ENCODE assay signal across 8 cellular contexts in genomic region chr4:16001484-16001858, GRCh38. TPM values are rescaled to one million over a fixed set of nuclear protein-coding genes. Genes with fewer than 3 reads are reported as not detected.
DNase-seq lines count a peak whose midpoint lies in the region; ATAC-seq, FAIRE-seq and TF ChIP-seq lines count a peak whose summit lies in the region.

No MANE protein-coding gene starts in this region.

- H3K36me3 ChIP-seq in endothelial cell of umbilical vein (ENCODE audit: control insufficient read depth in 2 of 2, extremely low read depth in 1 of 2, insufficient read depth in 2 of 2, low read length in 2 of 2) (no peaks in the 10 kb centered on the region), mucosa of descending colon (ENCODE audit: low read depth) (no peaks in the 10 kb centered on the region)

- H3K4me1 ChIP-seq in endothelial cell of umbilical vein (ENCODE audit: control insufficient read depth, extremely low read depth, insufficient read depth, low read length) (no peaks in the 10 kb centered on the region), mucosa of descending colon (ENCODE audit: low read depth) (no peaks in the 10 kb centered on the region)

- H2AFZ ChIP-seq in endothelial cell of umbilical vein (ENCODE audit: low read depth, low read length), result no peak overlapping the region

- H3K27me3 ChIP-seq in CD4-positive, alpha-beta T cell (ENCODE audit: control insufficient read depth, insufficient read depth, low read length), result peaks cover 7% of the 10 kb centered on the region
- peaks cover 6% of the 10 kb centered on the region in 2 experiments for H3K27me3 ChIP-seq in endothelial cell of umbilical vein (ENCODE audit: control insufficient read depth in 2 of 2, insufficient read depth in 2 of 2, low read length in 2 of 2)

- no peak overlapping the region for H3K9ac ChIP-seq in endothelial cell of umbilical vein (replicated peaks; ENCODE audit: extremely low read depth, insufficient read depth, low read length)

- no peaks in the 10 kb centered on the region for H3K79me2 ChIP-seq in endothelial cell of umbilical vein (ENCODE audit: control insufficient read depth, insufficient read depth, low read length)

- TF ChIP-seq CTCF in CD4-positive, alpha-beta T cell (IDR thresholded peaks at IDR 0.05), result peak; percentile 69
- TF ChIP-seq CTCF in endothelial cell of umbilical vein (IDR thresholded peaks at IDR 0.05; ENCODE audit: extremely low read depth in 1 of 2, insufficient read depth in 1 of 2, low read depth in 1 of 2, low read length in 2 of 2) (peak; percentile 78 to 85), mucosa of descending colon (IDR thresholded peaks at IDR 0.05) (peak; percentile 66)

- H3K4me2 ChIP-seq in endothelial cell of umbilical vein (ENCODE audit: insufficient read depth, low read length), result no peak overlapping the region

- FAIRE-seq in endothelial cell of umbilical vein (lab: Jason Lieb, UNC), result peak; percentile 88

- no peaks in the 10 kb centered on the region for H3K36me3 Mint-ChIP-seq in CD4-positive, alpha-beta T cell (ENCODE audit: low read depth)
- H3K36me3 Mint-ChIP-seq in stimulated activated memory B cell treated with anti-CD40 and anti-IgM and Interleukin-4, amounts not matched to agents 10 μg/mL and 1 μg/mL and 100 μg/mL, for 72 hours, result no peaks in the 10 kb centered on the region

- H3K27me3 Mint-ChIP-seq in CD4-positive, alpha-beta T cell, result no peaks in the 10 kb centered on the region
- no peaks in the 10 kb centered on the region for H3K27me3 Mint-ChIP-seq in stimulated activated memory B cell treated with anti-CD40 and anti-IgM and Interleukin-4, amounts not matched to agents 10 μg/mL and 1 μg/mL and 100 μg/mL, for 72 hours

- H3K27ac Mint-ChIP-seq in CD4-positive, alpha-beta T cell, result no peak overlapping the region
- H3K27ac Mint-ChIP-seq in stimulated activated memory B cell treated with anti-CD40 and anti-IgM and Interleukin-4, amounts not matched to agents 10 μg/mL and 1 μg/mL and 100 μg/mL, for 72 hours, result no peak overlapping the region

- no TSS peak for BruUV-seq in endothelial cell of umbilical vein (replicated peaks; lab: Mats Ljungman, UMichigan)

- CTCF ChIA-PET in CD4-positive, alpha-beta T cell (lab: Charles Lee), result interaction anchor here (1.6 to 2.1 kb wide), 2 partner anchors 119 to 196 kb away, joined by 5 to 8 read pairs; no protein-coding TSS in a partner anchor
- CTCF ChIA-PET in endothelial cell of umbilical vein (lab: Charles Lee), result interaction anchor here (0.8 to 4.5 kb wide), 23 partner anchors 9 to 1471 kb away, joined by 3 to 93 read pairs (median 5); partner anchors contain the start of genes CC2D2A and FGFBP2

- no peak overlapping the region for H3K4me3 Mint-ChIP-seq in CD4-positive, alpha-beta T cell
- H3K4me3 Mint-ChIP-seq in stimulated activated memory B cell treated with anti-CD40 and anti-IgM and Interleukin-4, amounts not matched to agents 10 μg/mL and 1 μg/mL and 100 μg/mL, for 72 hours, result no peak overlapping the region

- peak in 9 of 10 experiments; percentile 10 to 38 (median 15) for DNase-seq in CD4-positive, alpha-beta T cell
- DNase-seq in NCI-H510A (lab: John Stamatoyannopoulos, UW) (peak; percentile 13), endothelial cell of umbilical vein (ENCODE audit: low read depth, low spot score) (peak; percentile 73), mucosa of descending colon (peak in 2 of 3 donors; percentile 42 to 60)
- DNase-seq in activated CD4-positive, alpha-beta T cell treated with anti-CD3 and anti-CD28 coated beads, Interleukin-2, amount 50 U/mL, for 4 hours, result peak; percentile 9 to 18

- H3K4me3 ChIP-seq in endothelial cell of umbilical vein (replicated peaks in 1 of 3; ENCODE audit: insufficient read depth in 1 of 3, low read depth in 1 of 3, low read length in 3 of 3), result no peak overlapping the region
- no peak overlapping the region for H3K4me3 ChIP-seq in mucosa of descending colon

- peak; percentile 86 for ATAC-seq in CD4-positive, alpha-beta T cell (ENCODE audit: poor library complexity)
- ATAC-seq in GM19023 (IDR thresholded peaks at IDR 0.05; ENCODE audit: unreplicated experiment) (peak; percentile 99), HG03135 (IDR thresholded peaks at IDR 0.05; ENCODE audit: unreplicated experiment) (peak; percentile 96), mucosa of descending colon (peak; percentile 98)
- ATAC-seq in stimulated activated memory B cell treated with anti-CD40 and anti-IgM and Interleukin-4, amounts not matched to agents 10 μg/mL and 1 μg/mL and 100 μg/mL, for 72 hours, result peak; percentile 85

- dilution Hi-C loops in endothelial cell of umbilical vein (cut with MboI; ENCODE audit: extremely low pct_ligation_motif_present, low sequenced_read_pairs), result no loop called here

- TF ChIP-seq POLR2A in endothelial cell of umbilical vein (IDR thresholded peaks at IDR 0.05; ENCODE audit: low read depth, low read length), result no peak

- no peaks in the 10 kb centered on the region for H3K4me1 Mint-ChIP-seq in CD4-positive, alpha-beta T cell (ENCODE audit: low read depth)
- H3K4me1 Mint-ChIP-seq in stimulated activated memory B cell treated with anti-CD40 and anti-IgM and Interleukin-4, amounts not matched to agents 10 μg/mL and 1 μg/mL and 100 μg/mL, for 72 hours, result no peaks in the 10 kb centered on the region

- no peak overlapping the region for H3K27ac ChIP-seq in CD4-positive, alpha-beta T cell (ENCODE audit: low read depth, low read length)
- no peak overlapping the region for H3K27ac ChIP-seq in endothelial cell of umbilical vein (ENCODE audit: insufficient read depth, low read depth, low read length)

- H3K9me3 ChIP-seq in CD4-positive, alpha-beta T cell (ENCODE audit: control insufficient read depth, low read length), result no peaks in the 10 kb centered on the region
- H3K9me3 ChIP-seq in endothelial cell of umbilical vein (replicated peaks; ENCODE audit: control insufficient read depth, insufficient read depth, low read length) (no peaks in the 10 kb centered on the region), mucosa of descending colon (no peaks in the 10 kb centered on the region)

- no peaks in the 10 kb centered on the region for H3K9me1 ChIP-seq in endothelial cell of umbilical vein (replicated peaks; ENCODE audit: control insufficient read depth, extremely low read depth, insufficient read depth, low read length)

- no peaks in the 10 kb centered on the region for H4K20me1 ChIP-seq in endothelial cell of umbilical vein (replicated peaks; ENCODE audit: control insufficient read depth, extremely low read depth, insufficient read depth, low read length)

- no peaks in the 10 kb centered on the region for H3K9me3 Mint-ChIP-seq in CD4-positive, alpha-beta T cell
- H3K9me3 Mint-ChIP-seq in stimulated activated memory B cell treated with anti-CD40 and anti-IgM and Interleukin-4, amounts not matched to agents 10 μg/mL and 1 μg/mL and 100 μg/mL, for 72 hours, result no peaks in the 10 kb centered on the region

- POLR2A ChIA-PET in CD4-positive, alpha-beta T cell (lab: Charles Lee), result no interaction called here
- POLR2A ChIA-PET in endothelial cell of umbilical vein (lab: Charles Lee), result no interaction called here

- intact Hi-C loops in CD4-positive, alpha-beta T cell (cut with DNase I, micrococcal nuclease), result loop anchor here (1.0 to 5.0 kb wide), 6 partner anchors 38 to 769 kb away; partner anchors contain the start of gene FGFBP2 (in 2 of the 2)
- intact Hi-C loops in endothelial cell of umbilical vein (cut with micrococcal nuclease) (loop anchor here (1.0 to 2.0 kb wide), 5 partner anchors 38 to 522 kb away; partner anchors contain the start of gene FGFBP2), mucosa of descending colon (cut with DNase I, micrococcal nuclease) (loop anchor here (5.0 to 10.0 kb wide), 3 partner anchors 117 to 197 kb away; no protein-coding TSS in a partner anchor)

TF ChIP-seq in endothelial cell of umbilical vein, 7 proteins besides CTCF, POLR2A, EP300 and RAD21:
- no peak for TF ChIP-seq EZH2 (IDR thresholded peaks at IDR 0.05; ENCODE audit: borderline replicate concordance, low read depth, low read length, severe bottlenecking)
- TF ChIP-seq POLR2AphosphoS5 (IDR thresholded peaks at IDR 0.05; ENCODE audit: insufficient read depth, low read depth, low read length), result no peak
- TF ChIP-seq FOS (IDR thresholded peaks at IDR 0.05; ENCODE audit: borderline replicate concordance, insufficient read depth, low read length), result no peak
- no peak for TF ChIP-seq MYC (IDR thresholded peaks at IDR 0.05; ENCODE audit: low read depth, low read length)
- TF ChIP-seq GATA2 (IDR thresholded peaks at IDR 0.05; ENCODE audit: insufficient read depth, insufficient read length, low read depth, low read length), result no peak
- TF ChIP-seq JUN (IDR thresholded peaks at IDR 0.05; ENCODE audit: borderline replicate concordance, insufficient read depth, insufficient read length, low read depth), result no peak
- no peak for TF ChIP-seq MAX (IDR thresholded peaks at IDR 0.05; ENCODE audit: insufficient read depth, insufficient read length)

RNA-seq across cellular contexts. Expression of gene FGFBP2, which starts 38.5 kb away (rescaled TPM):
- 1 to 10 TPM; 1.3 to 1.7 TPM for total RNA-seq in CD4-positive, alpha-beta T cell
- total RNA-seq in endothelial cell of umbilical vein (not detected in 2 replicates), mucosa of descending colon (1 to 10 TPM in 1 of 3 donors, not detected in 2; 4.0 TPM)
- not detected in 2 replicates for polyA plus RNA-seq in endothelial cell of umbilical vein
- polyA plus RNA-seq in endothelial cell of umbilical vein (2011; cell fraction: cytosol; rRNA removed), result not detected in 2 replicates
- not detected in 2 replicates for polyA plus RNA-seq in endothelial cell of umbilical vein (2011; cell fraction: nucleus; rRNA removed)
- not detected in 2 replicates for polyA plus RNA-seq in endothelial cell of umbilical vein (2012)
- polyA minus RNA-seq in endothelial cell of umbilical vein, result not detected in 2 replicates
- polyA minus RNA-seq in endothelial cell of umbilical vein (2011; cell fraction: cytosol; rRNA and poly(A)+ RNA removed), result not detected
- not detected in 2 replicates for polyA minus RNA-seq in endothelial cell of umbilical vein (2011; cell fraction: nucleus; rRNA and poly(A)+ RNA removed)

Comparison
In these comparisons a context has a peak if more than half of its experiments do, and no peak if none do; other contexts are left out.
1. DNase-seq: peak in every context shown above with its lines; median percentile 73 in endothelial cell of umbilical vein; 51 in mucosa of descending colon; 15 in CD4-positive, alpha-beta T cell; 14 in activated CD4-positive, alpha-beta T cell treated with anti-CD3 and anti-CD28 coated beads, Interleukin-2, amount 50 U/mL, for 4 hours; 13 in NCI-H510A.